ENCODE assay signal across 8 cellular contexts in the genomic region with DNA sequence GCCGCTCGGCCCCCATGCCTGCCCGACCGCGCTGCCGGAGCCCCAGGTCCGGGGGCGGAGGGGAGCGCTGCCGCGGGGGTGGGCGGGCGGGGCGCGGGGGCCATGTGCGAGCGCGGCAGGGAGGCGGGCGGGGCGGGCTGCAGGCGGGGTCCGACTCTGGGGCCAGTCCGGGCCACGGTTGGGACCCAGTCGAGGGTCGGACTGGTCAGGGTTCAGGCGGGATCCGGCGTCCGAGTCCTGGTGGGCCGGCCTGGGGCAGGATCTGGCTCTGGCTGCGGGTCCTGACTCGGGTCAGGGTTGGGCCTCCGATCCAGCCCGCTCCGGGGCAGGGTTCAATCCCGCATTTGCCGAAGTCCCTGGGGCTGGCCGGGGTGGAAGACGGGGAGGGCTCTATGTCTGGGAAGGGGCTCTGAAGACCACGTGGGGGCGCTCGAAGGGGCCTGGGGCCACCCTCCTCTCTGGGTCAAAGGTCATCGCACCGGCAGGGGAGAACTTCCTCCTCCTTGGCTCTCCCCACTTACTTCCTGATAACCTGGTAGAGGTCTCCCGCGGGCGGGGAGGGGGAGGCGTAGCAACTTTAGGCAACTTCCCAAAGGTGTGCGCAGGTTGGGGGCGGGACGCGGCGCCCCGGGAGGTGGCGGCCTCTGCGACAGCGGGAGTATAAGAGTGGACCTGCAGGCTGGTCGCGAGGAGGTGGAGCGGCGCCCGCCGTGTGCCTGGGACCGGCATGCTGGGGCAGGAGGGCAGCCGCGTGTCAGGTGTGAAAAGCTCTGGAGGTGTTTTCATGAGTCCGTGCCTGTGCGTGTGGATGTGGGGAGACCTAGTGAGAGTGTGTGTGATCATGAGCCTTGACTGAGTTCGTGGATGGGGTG. TPM values are rescaled to one million over a fixed set of nuclear protein-coding genes. Genes with fewer than 3 reads are reported as not detected.
DNase-seq lines count a peak whose midpoint lies in the region; ATAC-seq and TF ChIP-seq lines count a peak whose summit lies in the region.

No MANE protein-coding gene starts in this region.

- no peaks in the 10 kb centered on the region for H3K9me3 ChIP-seq in mucosa of descending colon

- H3K9me3 Mint-ChIP-seq in activated CD4-positive, alpha-beta memory T cell treated with anti-CD3 and anti-CD28 coated beads for 36 hours, result no peaks in the 10 kb centered on the region
- no peaks in the 10 kb centered on the region for H3K9me3 Mint-ChIP-seq in effector memory CD8-positive, alpha-beta T cell

- H3K4me1 Mint-ChIP-seq in activated CD4-positive, alpha-beta memory T cell treated with anti-CD3 and anti-CD28 coated beads for 36 hours (ENCODE audit: low read depth), result peaks cover 24% of the 10 kb centered on the region
- H3K4me1 Mint-ChIP-seq in effector memory CD8-positive, alpha-beta T cell (ENCODE audit: low read depth in 2 of 2), result peaks cover 17 to 22% of the 10 kb centered on the region in 2 donors

- peak overlapping the region; percentile 90 for H3K27ac Mint-ChIP-seq in activated CD4-positive, alpha-beta memory T cell treated with anti-CD3 and anti-CD28 coated beads for 36 hours
- peak overlapping the region; percentile 92 to 93 for H3K27ac Mint-ChIP-seq in effector memory CD8-positive, alpha-beta T cell

- peak; percentile 22 for TF ChIP-seq CTCF in mucosa of descending colon (IDR thresholded peaks at IDR 0.05)

- DNase-seq in NCI-H69 (lab: John Stamatoyannopoulos, UW) (peak; percentile 86), mucosa of descending colon (peak; percentile 89 to 94 (median 90)), cerebellum (ENCODE audit: low spot score) (no peak)
- DNase-seq in activated CD4-positive, alpha-beta memory T cell treated with anti-CD3 and anti-CD28 coated beads for 36 hours, result peak; percentile 81
- peak; percentile 37 to 46 (median 42) for DNase-seq in effector memory CD8-positive, alpha-beta T cell
- DNase-seq in stimulated activated CD8-positive, alpha-beta memory T cell treated with anti-CD3 and anti-CD28 coated beads, Interleukin-4, amount 100 ng/mL, for 48 hours, result peak; percentile 81

- H3K36me3 Mint-ChIP-seq in activated CD4-positive, alpha-beta memory T cell treated with anti-CD3 and anti-CD28 coated beads for 36 hours, result peaks cover 8% of the 10 kb centered on the region
- peaks cover 33% of the 10 kb centered on the region for H3K36me3 Mint-ChIP-seq in effector memory CD8-positive, alpha-beta T cell (ENCODE audit: insufficient read depth)

- POLR2A ChIA-PET in activated CD4-positive, alpha-beta memory T cell treated with anti-CD3 and anti-CD28 coated beads for 36 hours (lab: Charles Lee), result interaction anchor here (1.3 to 2.9 kb wide), 6 partner anchors 11 to 100 kb away, joined by 4 to 22 read pairs (median 10); a partner anchor contains a TSS

- H3K4me3 ChIP-seq in mucosa of descending colon, result peak overlapping the region; percentile 78

- H3K36me3 ChIP-seq in mucosa of descending colon (ENCODE audit: low read depth), result no peaks in the 10 kb centered on the region

- H3K4me3 Mint-ChIP-seq in activated CD4-positive, alpha-beta memory T cell treated with anti-CD3 and anti-CD28 coated beads for 36 hours, result peak overlapping the region; percentile 97
- H3K4me3 Mint-ChIP-seq in effector memory CD8-positive, alpha-beta T cell, result peak overlapping the region; percentile 97 to 98

- peaks cover 27% of the 10 kb centered on the region for H3K4me1 ChIP-seq in mucosa of descending colon (ENCODE audit: low read depth)

- CTCF ChIA-PET in activated CD4-positive, alpha-beta memory T cell treated with anti-CD3 and anti-CD28 coated beads for 36 hours (lab: Charles Lee), result interaction anchor here (1.5 to 5.8 kb wide), 8 partner anchors 12 to 63 kb away, joined by 4 to 74 read pairs (median 20); a partner anchor contains a TSS

- H3K27me3 Mint-ChIP-seq in activated CD4-positive, alpha-beta memory T cell treated with anti-CD3 and anti-CD28 coated beads for 36 hours, result peaks cover 6% of the 10 kb centered on the region
- peaks cover under 1 to 2% of the 10 kb centered on the region in 2 donors for H3K27me3 Mint-ChIP-seq in effector memory CD8-positive, alpha-beta T cell

- ATAC-seq in GM18502 (IDR thresholded peaks at IDR 0.05; ENCODE audit: poor library complexity, unreplicated experiment) (peak; percentile 24), HG02870 (IDR thresholded peaks at IDR 0.05; ENCODE audit: unreplicated experiment) (peak; percentile 25), mucosa of descending colon (peak; percentile 51)
- ATAC-seq in effector memory CD8-positive, alpha-beta T cell (replicated peaks), result peak; percentile 13

- intact Hi-C loops in activated CD4-positive, alpha-beta memory T cell treated with anti-CD3 and anti-CD28 coated beads for 36 hours (cut with micrococcal nuclease), result loop anchor here (1.0 to 10.0 kb wide), 8 partner anchors 11 to 321 kb away; a partner anchor contains a TSS
- intact Hi-C loops in mucosa of descending colon (cut with DNase I, micrococcal nuclease), result loop anchor here in 1 of 2 donors (10.0 kb wide), 1 partner anchor 101 kb away; a partner anchor contains a TSS

RNA-seq across cellular contexts. Expression of a gene that starts 0.6 kb away (rescaled TPM):
- total RNA-seq in activated CD4-positive, alpha-beta memory T cell treated with anti-CD3 and anti-CD28 coated beads for 36 hours, result 10 to 100 TPM; 32.8 to 35.6 TPM
- 100 to 1,000 TPM; 126 to 204 (median 183) TPM for total RNA-seq in mucosa of descending colon
- total RNA-seq in cerebellum, result 11.3 TPM

RNA-seq across cellular contexts. Expression of a gene that starts 5.8 kb away (rescaled TPM):
- not detected for total RNA-seq in activated CD4-positive, alpha-beta memory T cell treated with anti-CD3 and anti-CD28 coated beads for 36 hours
- not detected for total RNA-seq in mucosa of descending colon
- total RNA-seq in cerebellum, result not detected

RNA-seq across cellular contexts. Expression of a gene that starts 11.4 kb away (rescaled TPM):
- total RNA-seq in activated CD4-positive, alpha-beta memory T cell treated with anti-CD3 and anti-CD28 coated beads for 36 hours, result 100 to 1,000 TPM; 255 to 258 TPM
- total RNA-seq in mucosa of descending colon (100 to 1,000 TPM in 1 of 3 donors, 10 to 100 TPM in 2; 48.5 to 122 (median 63.5) TPM), cerebellum (51.7 TPM)

RNA-seq across cellular contexts. Expression of a gene that starts 12.0 kb away (rescaled TPM):
- 100 to 1,000 TPM; 156 to 164 TPM for total RNA-seq in activated CD4-positive, alpha-beta memory T cell treated with anti-CD3 and anti-CD28 coated beads for 36 hours
- total RNA-seq in mucosa of descending colon, result 100 to 1,000 TPM; 159 to 512 (median 353) TPM
- 68.8 TPM for total RNA-seq in cerebellum

RNA-seq across cellular contexts. Expression of a gene that starts 14.8 kb away (rescaled TPM):
- under 1 TPM in 1 of 2 experiments, not detected in 1; 0.34 TPM for total RNA-seq in activated CD4-positive, alpha-beta memory T cell treated with anti-CD3 and anti-CD28 coated beads for 36 hours
- total RNA-seq in mucosa of descending colon (not detected), cerebellum (2.0 TPM)
